ENCODE assay signal across 12 cellular contexts in genomic region chr11:34055218-34056000, GRCh38. TPM values are rescaled to one million over a fixed set of nuclear protein-coding genes. Genes with fewer than 3 reads are reported as not detected.
DNase-seq lines count a peak whose midpoint lies in the region; ATAC-seq and TF ChIP-seq lines count a peak whose summit lies in the region.
"Had no signal": no experiment of that assay in that cellular context is flagged by ENCODE, and none has a peak within 500 bp of the region (broad histone marks: within the 10 kb centered on the region; RNA-seq: fewer than 3 reads in every experiment).

No MANE protein-coding gene starts in this region.

- H3K9ac ChIP-seq in SK-N-SH (0 out of 2 replicates have a peak overlapping the region, but pooled peaks have one; percentile 12), OCI-LY1 (ENCODE audit: low read length) (no peak overlapping the region; the same call in 1 of the 2 replicates)

- H3K27ac ChIP-seq in SK-N-SH (ENCODE audit: low read depth in 2 of 2, low read length in 1 of 2): no peak overlapping the region; a peak in 1 of 4 replicates
- H3K27ac ChIP-seq in OCI-LY1 (ENCODE audit: low read depth, low read length, poor library complexity, severe bottlenecking): no peak overlapping the region

- H3K4me2 ChIP-seq in SK-N-SH: peak overlapping the region; percentile 95
- H3K4me2 ChIP-seq in OCI-LY1 (ENCODE audit: low read length): peak overlapping the region; percentile 63; the same call in 1 of the 2 replicates

- H2AFZ ChIP-seq in SK-N-SH (ENCODE audit: low read depth): no peak overlapping the region
- no peak overlapping the region for H2AFZ ChIP-seq in OCI-LY1 (ENCODE audit: low read length)

- H4K20me1 ChIP-seq in SK-N-SH (ENCODE audit: insufficient read depth) (peaks cover 70% of the 10 kb centered on the region), OCI-LY1 (ENCODE audit: insufficient read depth, low read length) (peaks cover 11% of the 10 kb centered on the region; the same call in 1 of the 2 replicates)

- H3K4me3 ChIP-seq in SK-N-SH (ENCODE audit: low read depth in 2 of 2, low read length in 1 of 2) (peak overlapping the region in 1 of 2 experiments; percentile 19; a peak in 1 of 4 replicates), OCI-LY1 (ENCODE audit: low read depth, low read length, poor library complexity, severe bottlenecking) (peak overlapping the region; percentile 77)

- H3K36me3 Mint-ChIP-seq in effector memory CD8-positive, alpha-beta T cell (ENCODE audit: insufficient read depth): peaks cover 39% of the 10 kb centered on the region
- peaks cover 22% of the 10 kb centered on the region for H3K36me3 Mint-ChIP-seq in osteocyte (ENCODE audit: unreplicated experiment)

- DNase-seq in SK-N-SH (no peak), osteocyte (ENCODE audit: extremely low spot score, unreplicated experiment) (no peak), AML-193 (lab: John Stamatoyannopoulos, UW) (no peak), NCI-H510A (lab: John Stamatoyannopoulos, UW) (no peak)
- DNase-seq in effector memory CD8-positive, alpha-beta T cell: no peak
- DNase-seq: 8988T; activated CD8-positive, alpha-beta memory T cell treated with anti-CD3 and anti-CD28 coated beads, Interleukin-2, amount 50 U/mL, for 4 hours; hypothalamus; SHP77 had no signal

- ATAC-seq in SK-N-SH treated with all-trans-retinoic acid at 6 μM for 48 hours: no peak
- ATAC-seq in effector memory CD8-positive, alpha-beta T cell (replicated peaks): no peak
- no peak for ATAC-seq in GM21515 (IDR thresholded peaks at IDR 0.05; ENCODE audit: unreplicated experiment)

- no peaks in the 10 kb centered on the region for H3K9me3 Mint-ChIP-seq in effector memory CD8-positive, alpha-beta T cell
- H3K9me3 Mint-ChIP-seq in osteocyte (ENCODE audit: unreplicated experiment): no peaks in the 10 kb centered on the region

- H3K9me2 ChIP-seq in SK-N-SH (no peaks in the 10 kb centered on the region), OCI-LY1 (ENCODE audit: low read depth, low read length) (no peaks in the 10 kb centered on the region)

- H3K79me2 ChIP-seq in SK-N-SH (ENCODE audit: insufficient read depth): peaks cover 83% of the 10 kb centered on the region
- H3K79me2 ChIP-seq in OCI-LY1 (ENCODE audit: insufficient read depth, low read length): peaks cover 83% of the 10 kb centered on the region

- H3K27me3 ChIP-seq in SK-N-SH (ENCODE audit: insufficient read depth) (no peaks in the 10 kb centered on the region), OCI-LY1 (ENCODE audit: insufficient read depth, low read length) (no peaks in the 10 kb centered on the region)

- H3K4me1 ChIP-seq in SK-N-SH (ENCODE audit: control insufficient read depth in 1 of 2, insufficient read depth in 2 of 2, low read depth in 1 of 2, low read length in 1 of 2): peaks cover 10 to 61% of the 10 kb centered on the region in 2 experiments
- H3K4me1 ChIP-seq in OCI-LY1 (ENCODE audit: insufficient read depth, low read length, severe bottlenecking): peaks cover 47% of the 10 kb centered on the region

- CTCF ChIA-PET in SK-N-SH (lab: Yijun Ruan, JAX): interaction anchor here (0.6 kb wide), 2 partner anchors 42 to 248 kb away, joined by 3 read pairs; no protein-coding TSS in a partner anchor

- H3K36me3 ChIP-seq in SK-N-SH (replicated peaks in 1 of 2; ENCODE audit: control insufficient read depth in 1 of 2, insufficient read depth in 2 of 2, low read length in 1 of 2) (peaks cover 33 to 67% of the 10 kb centered on the region in 2 experiments), OCI-LY1 (ENCODE audit: insufficient read depth, low read length) (peaks cover 74% of the 10 kb centered on the region)

- 92% methylated on average over 18 of the region's 18 CpGs for WGBS in SK-N-SH (ENCODE audit: low lambda C conversion rate)

- no peak for TF ChIP-seq RAD21 in SK-N-SH (IDR thresholded peaks at IDR 0.05; ENCODE audit: low read length)

- TF ChIP-seq EP300 in SK-N-SH (IDR thresholded peaks at IDR 0.05; ENCODE audit: borderline replicate concordance in 1 of 2, low read depth in 1 of 2, low read length in 1 of 2): no peak

- peaks cover 28 to 29% of the 10 kb centered on the region in 2 donors for H3K4me1 Mint-ChIP-seq in effector memory CD8-positive, alpha-beta T cell (ENCODE audit: low read depth in 2 of 2)
- peaks cover 57% of the 10 kb centered on the region for H3K4me1 Mint-ChIP-seq in osteocyte (ENCODE audit: unreplicated experiment)

- H3K27me3 Mint-ChIP-seq in effector memory CD8-positive, alpha-beta T cell: no peaks in the 10 kb centered on the region
- H3K27me3 Mint-ChIP-seq in osteocyte (ENCODE audit: unreplicated experiment): no peaks in the 10 kb centered on the region

- H3K27ac Mint-ChIP-seq in effector memory CD8-positive, alpha-beta T cell: peak overlapping the region in 1 of 2 donors; percentile 80
- H3K27ac Mint-ChIP-seq in osteocyte (ENCODE audit: unreplicated experiment): peak overlapping the region; percentile 56

- TF ChIP-seq CTCF in SK-N-SH (IDR thresholded peaks at IDR 0.05) (no peak), OCI-LY1 (IDR thresholded peaks at IDR 0.05; ENCODE audit: low read length) (no peak), osteocyte (IDR thresholded peaks at IDR 0.05) (no peak)

- no peaks in the 10 kb centered on the region for H3K9me3 ChIP-seq in SK-N-SH
- H3K9me3 ChIP-seq in OCI-LY1 (ENCODE audit: low read length): no peaks in the 10 kb centered on the region

- H3F3A ChIP-seq in SK-N-SH (replicated peaks; ENCODE audit: insufficient read depth) (peaks cover 15% of the 10 kb centered on the region), OCI-LY1 (ENCODE audit: insufficient read depth, low read length) (0 out of 2 replicates have a peak, but pooled peaks cover 4% of the 10 kb centered on the region)

- POLR2A ChIA-PET in SK-N-SH (lab: Yijun Ruan, JAX): interaction anchor here (0.6 kb wide), 1 partner anchor 50 kb away, joined by 3 read pairs; the partner anchor contains the start of gene NAT10

- peak overlapping the region; percentile 56 to 66 for H3K4me3 Mint-ChIP-seq in effector memory CD8-positive, alpha-beta T cell
- H3K4me3 Mint-ChIP-seq in osteocyte (ENCODE audit: unreplicated experiment): peak overlapping the region; percentile 32

TF ChIP-seq in SK-N-SH, 30 proteins besides CTCF, POLR2A, EP300 and RAD21 (continues in another document):
- no peak for TF ChIP-seq JUND (IDR thresholded peaks at IDR 0.05)
- TF ChIP-seq GATA2 (CRISPR knock-in tag; IDR thresholded peaks at IDR 0.05): no peak
- TF ChIP-seq ELF1 (IDR thresholded peaks at IDR 0.05): no peak
- TF ChIP-seq MXI1 (IDR thresholded peaks at IDR 0.05; ENCODE audit: low read depth, low read length): no peak
- TF ChIP-seq MEF2A (IDR thresholded peaks at IDR 0.05; ENCODE audit: borderline replicate concordance, low read depth): no peak
- no peak for TF ChIP-seq POLR2AphosphoS5 (IDR thresholded peaks at IDR 0.05; ENCODE audit: low read depth, low read length)
- TF ChIP-seq TAF1 (IDR thresholded peaks at IDR 0.05; ENCODE audit: borderline replicate concordance, low read depth, low read length): no peak

TF ChIP-seq in SK-N-SH treated with all-trans-retinoic acid at 6 μM for 48 hours, 23 proteins besides CTCF, POLR2A, EP300 and RAD21 (continues in another document):
- TF ChIP-seq, protein P1, sequence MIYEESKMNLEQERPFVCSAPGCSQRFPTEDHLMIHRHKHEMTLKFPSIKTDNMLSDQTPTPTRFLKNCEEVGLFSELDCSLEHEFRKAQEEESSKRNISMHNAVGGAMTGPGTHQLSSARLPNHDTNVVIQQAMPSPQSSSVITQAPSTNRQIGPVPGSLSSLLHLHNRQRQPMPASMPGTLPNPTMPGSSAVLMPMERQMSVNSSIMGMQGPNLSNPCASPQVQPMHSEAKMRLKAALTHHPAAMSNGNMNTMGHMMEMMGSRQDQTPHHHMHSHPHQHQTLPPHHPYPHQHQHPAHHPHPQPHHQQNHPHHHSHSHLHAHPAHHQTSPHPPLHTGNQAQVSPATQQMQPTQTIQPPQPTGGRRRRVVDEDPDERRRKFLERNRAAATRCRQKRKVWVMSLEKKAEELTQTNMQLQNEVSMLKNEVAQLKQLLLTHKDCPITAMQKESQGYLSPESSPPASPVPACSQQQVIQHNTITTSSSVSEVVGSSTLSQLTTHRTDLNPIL (CRISPR knock-in tag; IDR thresholded peaks at IDR 0.05; ENCODE audit: low read depth): no peak
- TF ChIP-seq ESRRG (CRISPR knock-in tag; IDR thresholded peaks at IDR 0.05) (no peak), ZFP3 (CRISPR knock-in tag; IDR thresholded peaks at IDR 0.05) (no peak), GLIS3 (CRISPR knock-in tag; IDR thresholded peaks at IDR 0.05) (no peak), ZC3H10 (CRISPR knock-in tag; IDR thresholded peaks at IDR 0.05) (no peak), ZNF8 (CRISPR knock-in tag; IDR thresholded peaks at IDR 0.05) (no peak), BACH2 (CRISPR knock-in tag; IDR thresholded peaks at IDR 0.05; ENCODE audit: borderline replicate concordance) (no peak), RARB (CRISPR knock-in tag; IDR thresholded peaks at IDR 0.05) (no peak), ARNTL (CRISPR knock-in tag; IDR thresholded peaks at IDR 0.05; ENCODE audit: borderline replicate concordance, low read depth) (no peak), TOX (CRISPR knock-in tag; IDR thresholded peaks at IDR 0.05; ENCODE audit: borderline replicate concordance) (no peak), OSR1 (CRISPR knock-in tag; IDR thresholded peaks at IDR 0.05) (no peak)
- TF ChIP-seq, protein P2, sequence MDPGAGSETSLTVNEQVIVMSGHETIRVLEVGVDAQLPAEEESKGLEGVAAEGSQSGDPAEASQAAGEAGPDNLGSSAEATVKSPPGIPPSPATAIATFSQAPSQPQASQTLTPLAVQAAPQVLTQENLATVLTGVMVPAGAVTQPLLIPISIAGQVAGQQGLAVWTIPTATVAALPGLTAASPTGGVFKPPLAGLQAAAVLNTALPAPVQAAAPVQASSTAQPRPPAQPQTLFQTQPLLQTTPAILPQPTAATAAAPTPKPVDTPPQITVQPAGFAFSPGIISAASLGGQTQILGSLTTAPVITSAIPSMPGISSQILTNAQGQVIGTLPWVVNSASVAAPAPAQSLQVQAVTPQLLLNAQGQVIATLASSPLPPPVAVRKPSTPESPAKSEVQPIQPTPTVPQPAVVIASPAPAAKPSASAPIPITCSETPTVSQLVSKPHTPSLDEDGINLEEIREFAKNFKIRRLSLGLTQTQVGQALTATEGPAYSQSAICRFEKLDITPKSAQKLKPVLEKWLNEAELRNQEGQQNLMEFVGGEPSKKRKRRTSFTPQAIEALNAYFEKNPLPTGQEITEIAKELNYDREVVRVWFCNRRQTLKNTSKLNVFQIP (CRISPR knock-in tag; IDR thresholded peaks at IDR 0.05; ENCODE audit: borderline replicate concordance, low read depth): no peak

RNA-seq across cellular contexts. Expression of gene CAPRIN1, which starts 3.9 kb away (rescaled TPM):
- 67.1 and 93.4 TPM in 2 replicates for polyA plus RNA-seq in SK-N-SH (2012; rRNA removed)
- 90.0 and 90.5 TPM in 2 replicates for polyA plus RNA-seq in SK-N-SH (2012; cell fraction: cytosol; rRNA removed)
- 54.2 and 85.1 TPM in 2 replicates for polyA plus RNA-seq in SK-N-SH (2012; cell fraction: nucleus; rRNA removed)
- 245 and 252 TPM in 2 replicates for total RNA-seq in osteocyte

RNA-seq across cellular contexts. Expression of gene NAT10, which starts 50.0 kb away (rescaled TPM):
- polyA plus RNA-seq in SK-N-SH (2012; rRNA removed): 31.0 and 38.4 TPM in 2 replicates
- polyA plus RNA-seq in SK-N-SH (2012; cell fraction: cytosol; rRNA removed): 20.5 and 21.8 TPM in 2 replicates
- polyA plus RNA-seq in SK-N-SH (2012; cell fraction: nucleus; rRNA removed): 66.1 and 70.6 TPM in 2 replicates
- 36.1 and 38.6 TPM in 2 replicates for total RNA-seq in osteocyte
